ENCODE assay signal across 35 cellular contexts in genomic region chr4:74104145-74104544, GRCh38. TPM values are rescaled to one million over a fixed set of nuclear protein-coding genes. Genes with fewer than 3 reads are reported as not detected.
A peak's percentile ranks its signal among the peaks of the same experiment; 100 is the strongest.
DNase-seq lines count a peak whose midpoint lies in the region; ATAC-seq, FAIRE-seq and TF ChIP-seq lines count a peak whose summit lies in the region.
"Had no signal": no experiment of that assay in that cellular context is flagged by ENCODE, and none has a peak within 500 bp of the region (broad histone marks: within the 10 kb centered on the region; RNA-seq: fewer than 3 reads in every experiment).

No MANE protein-coding gene starts in this region.

- H3K4me3 Mint-ChIP-seq in astrocyte (ENCODE audit: unreplicated experiment), result no peak overlapping the region
- H3K4me3 Mint-ChIP-seq: activated CD4-positive, alpha-beta memory T cell treated with anti-CD3 and anti-CD28 coated beads for 36 hours; activated naive CD4-positive, alpha-beta T cell treated with anti-CD3 and anti-CD28 coated beads for 36 hours; activated T-cell treated with anti-CD3 and anti-CD28 coated beads, Interleukin-2, amount 50 U/mL, for 72 hours; CD8-positive, alpha-beta memory T cell; GM23338; stimulated activated naive CD8-positive, alpha-beta T cell treated with anti-CD3 and anti-CD28 coated beads, Interleukin-15, amount 100 ng/mL, for 72 hours had no signal

- H3K36me3 Mint-ChIP-seq in astrocyte (ENCODE audit: low read depth, unreplicated experiment), result no peaks in the 10 kb centered on the region
- H3K36me3 Mint-ChIP-seq: activated CD4-positive, alpha-beta memory T cell treated with anti-CD3 and anti-CD28 coated beads for 36 hours; CD8-positive, alpha-beta memory T cell had no signal

- H3K9me3 Mint-ChIP-seq in astrocyte (ENCODE audit: unreplicated experiment), result no peaks in the 10 kb centered on the region
- H3K9me3 Mint-ChIP-seq: activated CD4-positive, alpha-beta memory T cell treated with anti-CD3 and anti-CD28 coated beads for 36 hours; activated naive CD4-positive, alpha-beta T cell treated with anti-CD3 and anti-CD28 coated beads for 36 hours; activated T-cell treated with anti-CD3 and anti-CD28 coated beads, Interleukin-2, amount 50 U/mL, for 72 hours; CD8-positive, alpha-beta memory T cell; GM23338; stimulated activated naive CD8-positive, alpha-beta T cell treated with anti-CD3 and anti-CD28 coated beads, Interleukin-15, amount 100 ng/mL, for 72 hours had no signal

- TF ChIP-seq CTCF in astrocyte (IDR thresholded peaks at IDR 0.05; ENCODE audit: insufficient read depth, low read depth, low read length) (no peak), fibroblast of villous mesenchyme (IDR thresholded peaks at IDR 0.05; ENCODE audit: insufficient read depth, low read depth, low read length) (no peak), Peyer's patch (IDR thresholded peaks at IDR 0.05) (no peak)

- H3K4me3 ChIP-seq in astrocyte (ENCODE audit: insufficient read depth, low read depth, low read length), result no peak overlapping the region
- H3K4me3 ChIP-seq in fibroblast of villous mesenchyme (ENCODE audit: low read depth, low read length), result no peak overlapping the region
- no peak overlapping the region for H3K4me3 ChIP-seq in Peyer's patch
- H3K4me3 ChIP-seq: GM23338, ovary had no signal

- in situ Hi-C loops in ACHN (cut with HindIII; ENCODE audit: low pct_ligation_motif_present, low pct_unique_long_range_greater_than_20kb, low sequenced_read_pairs), result no loop called here

- intact Hi-C loops in posterior vena cava (cut with DNase I), result no loop called here

- peaks cover 1% of the 10 kb centered on the region for H3K27me3 Mint-ChIP-seq in astrocyte (ENCODE audit: low read depth, unreplicated experiment)

- peak; percentile 37 for DNase-seq in ACHN
- peak; percentile 47 for DNase-seq in astrocyte (ENCODE audit: low read depth)
- peak; percentile 68 for DNase-seq in fibroblast of villous mesenchyme (ENCODE audit: low read depth)
- DNase-seq in mucosa of gallbladder (ENCODE audit: low spot score), result peak; percentile 61
- no peak for DNase-seq in Peyer's patch
- DNase-seq in posterior vena cava (ENCODE audit: low spot score), result no peak
- DNase-seq in HTR-8/SVneo (ENCODE audit: insufficient read length, low spot score), result no peak
- DNase-seq: activated CD4-positive, alpha-beta memory T cell treated with anti-CD3 and anti-CD28 coated beads for 36 hours; activated CD4-positive, alpha-beta T cell treated with anti-CD3 and anti-CD28 coated beads for 1 hour; activated naive CD4-positive, alpha-beta T cell treated with anti-CD3 and anti-CD28 coated beads for 36 hours; activated T-cell treated with anti-CD3 and anti-CD28 coated beads, Interleukin-2, amount 50 U/mL, for 72 hours; CD8-positive, alpha-beta memory T cell; DMS 273 treated with DMSO at 0.1 percent for 48 hours; effector memory CD4-positive, alpha-beta T cell; foreskin fibroblast; head of caudate nucleus; KG1; kidney; mammary epithelial cell; NCI-H1417; NCI-H2029 treated with DMSO at 0.1 percent for 48 hours; NCI-H2227 treated with DMSO at 0.1 percent for 48 hours; NCI-H69; ovary; retina; SHP77; stimulated activated CD8-positive, alpha-beta memory T cell treated with anti-CD3 and anti-CD28 coated beads, Interleukin-4, amount 100 ng/mL, for 48 hours; stimulated activated naive CD8-positive, alpha-beta T cell treated with anti-CD3 and anti-CD28 coated beads, Interleukin-15, amount 100 ng/mL, for 72 hours had no signal

- no peak overlapping the region for H3K4me2 ChIP-seq in astrocyte (ENCODE audit: low read length)
- H3K4me2 ChIP-seq: GM23338 had no signal

- peaks cover 21% of the 10 kb centered on the region for H3K4me1 Mint-ChIP-seq in astrocyte (ENCODE audit: low read depth, unreplicated experiment)

- H3K4me1 ChIP-seq in astrocyte (ENCODE audit: insufficient read depth, low read length) (peaks cover 15% of the 10 kb centered on the region), Peyer's patch (peaks cover 0 to 10% (median 1%) of the 10 kb centered on the region in 4 donors)

- no peak overlapping the region for H2AFZ ChIP-seq in astrocyte (ENCODE audit: low read depth, low read length)
- H2AFZ ChIP-seq: GM23338 had no signal

- ATAC-seq in HG03457 (IDR thresholded peaks at IDR 0.05; ENCODE audit: unreplicated experiment), result no peak
- ATAC-seq: activated T-cell treated with anti-CD3 and anti-CD28 coated beads, Interleukin-2, amount 50 U/mL, for 72 hours; GM23338; stimulated activated naive CD8-positive, alpha-beta T cell treated with anti-CD3 and anti-CD28 coated beads, Interleukin-15, amount 100 ng/mL, for 72 hours had no signal

- no peak overlapping the region for H3K27ac ChIP-seq in astrocyte (ENCODE audit: low read depth, low read length)
- no peak overlapping the region for H3K27ac ChIP-seq in Peyer's patch
- H3K27ac ChIP-seq: ovary had no signal

- H3K36me3 ChIP-seq in astrocyte (ENCODE audit: insufficient read depth, low read length), result no peaks in the 10 kb centered on the region
- H3K36me3 ChIP-seq in Peyer's patch, result no peaks in the 10 kb centered on the region
- H3K36me3 ChIP-seq: ovary had no signal

- no peak for FAIRE-seq in astrocyte (lab: Jason Lieb, UNC)
- FAIRE-seq in HTR-8/SVneo (lab: Jason Lieb, UNC), result no peak
- FAIRE-seq: bronchial epithelial cell, colon, GM18507, GM19239 had no signal

- H3K9me3 ChIP-seq in astrocyte (ENCODE audit: insufficient read depth, low read depth, low read length), result no peaks in the 10 kb centered on the region
- H3K9me3 ChIP-seq in Peyer's patch, result no peaks in the 10 kb centered on the region
- H3K9me3 ChIP-seq: ovary had no signal

- H3K9ac ChIP-seq in astrocyte (ENCODE audit: low read length), result no peak overlapping the region

- H3K79me2 ChIP-seq in astrocyte (ENCODE audit: insufficient read depth, low read length), result no peaks in the 10 kb centered on the region

- no peaks in the 10 kb centered on the region for H4K20me1 ChIP-seq in astrocyte (ENCODE audit: insufficient read depth, low read length)

- no peak overlapping the region for H3K27ac Mint-ChIP-seq in astrocyte (ENCODE audit: unreplicated experiment)
- H3K27ac Mint-ChIP-seq: activated CD4-positive, alpha-beta memory T cell treated with anti-CD3 and anti-CD28 coated beads for 36 hours; activated naive CD4-positive, alpha-beta T cell treated with anti-CD3 and anti-CD28 coated beads for 36 hours; activated T-cell treated with anti-CD3 and anti-CD28 coated beads, Interleukin-2, amount 50 U/mL, for 72 hours; CD8-positive, alpha-beta memory T cell; GM23338; stimulated activated naive CD8-positive, alpha-beta T cell treated with anti-CD3 and anti-CD28 coated beads, Interleukin-15, amount 100 ng/mL, for 72 hours had no signal

- no peak for TF ChIP-seq POLR2A in Peyer's patch (IDR thresholded peaks at IDR 0.05)

- H3K27me3 ChIP-seq in astrocyte (ENCODE audit: insufficient read depth, low read length), result no peaks in the 10 kb centered on the region
- no peaks in the 10 kb centered on the region for H3K27me3 ChIP-seq in Peyer's patch
- H3K27me3 ChIP-seq: ovary had no signal

RNA-seq across cellular contexts. Expression of gene CXCL2, which starts 5.2 kb away (rescaled TPM):
- 1.2 and 1.3 TPM in 2 replicates for total RNA-seq in astrocyte
- total RNA-seq in fibroblast of villous mesenchyme, result 1.3 and 3.5 TPM in 2 replicates
- total RNA-seq in mucosa of gallbladder, result 2.8 TPM
- 10 to 100 TPM in 2 of 4 donors, 1 to 10 TPM in 2; 8.0 to 27.2 (median 9.9) TPM for total RNA-seq in Peyer's patch
- total RNA-seq in posterior vena cava, result 10 to 100 TPM in 1 of 2 donors, 1 to 10 TPM in 1; 9.3 to 23.6 TPM
- total RNA-seq: activated CD4-positive, alpha-beta memory T cell treated with anti-CD3 and anti-CD28 coated beads for 36 hours; activated naive CD4-positive, alpha-beta T cell treated with anti-CD3 and anti-CD28 coated beads for 36 hours; activated T-cell treated with anti-CD3 and anti-CD28 coated beads, Interleukin-2, amount 50 U/mL, for 72 hours; T-helper 2 cell treated with Interferon-gamma antibody and Interleukin-4, amounts not matched to agents 100 ng/mL and 5 ng/mL, for 36 hours had no signal

RNA-seq across cellular contexts. Expression of gene MTHFD2L, which starts 53.8 kb away (rescaled TPM):
- total RNA-seq in astrocyte, result 10.6 and 12.4 TPM in 2 replicates
- 7.4 and 16.8 TPM in 2 replicates for total RNA-seq in fibroblast of villous mesenchyme
- 6.8 TPM for total RNA-seq in mucosa of gallbladder
- 10 to 100 TPM; 11.8 to 17.1 (median 14.9) TPM for total RNA-seq in Peyer's patch
- total RNA-seq in posterior vena cava, result 10 to 100 TPM in 1 of 2 donors, 1 to 10 TPM in 1; 9.6 to 10.8 TPM

Comparison
In these comparisons a context has a peak if more than half of its experiments do, and no peak if none do; other contexts are left out.
1. DNase-seq: peak in ACHN (single experiment), astrocyte (single experiment), fibroblast of villous mesenchyme (single experiment) and mucosa of gallbladder (single experiment); none in Peyer's patch (0 of 3), posterior vena cava (single experiment) and HTR-8/SVneo (single experiment).